ENCODE assay signal across 26 cellular contexts in the genomic region with DNA sequence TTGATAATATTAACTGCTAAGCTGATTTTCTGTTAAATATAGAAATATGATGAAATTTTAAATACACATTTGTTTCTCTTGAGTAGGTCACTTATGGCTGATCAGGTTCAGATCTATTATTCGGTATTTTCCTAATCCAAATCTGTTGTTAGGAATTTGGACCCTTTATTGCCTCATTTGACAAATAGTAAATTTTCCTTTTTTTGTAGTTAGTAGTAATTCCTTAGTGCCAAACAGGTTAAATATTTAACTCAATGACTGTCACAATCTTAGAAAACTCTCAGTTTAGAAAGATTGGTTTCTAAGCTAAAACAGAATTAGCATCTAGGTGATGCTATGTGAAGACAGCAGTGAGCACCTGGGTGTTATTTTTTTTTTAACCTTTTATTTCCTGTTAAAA.
"Had no signal": no experiment of that assay in that cellular context is flagged by ENCODE, and none has a peak within 500 bp of the region (broad histone marks: within the 10 kb centered on the region; RNA-seq: fewer than 3 reads in every experiment).

No MANE protein-coding gene starts in this region.

- H3K9me3 ChIP-seq: suprapubic skin, testis, thoracic aorta, thyroid gland, tibial artery, tibial nerve, upper lobe of left lung, upper lobe of right lung, uterus, vagina had no signal

- DNase-seq: stimulated activated CD4-positive, alpha-beta T cell treated with anti-CD3 and anti-CD28 coated beads, Interleukin-2, amount 100 ng/mL, for 48 hours; stimulated activated CD4-positive, alpha-beta T cell treated with anti-CD3 and anti-CD28 coated beads, Interleukin-4, amount 100 ng/mL, for 1 hour; stimulated activated CD4-positive, alpha-beta T cell treated with anti-CD3 and anti-CD28 coated beads, Interleukin-4, amount 100 ng/mL, for 24 hours; stimulated activated CD4-positive, alpha-beta T cell treated with anti-CD3 and anti-CD28 coated beads, Interleukin-4, amount 100 ng/mL, for 4 hours; stimulated activated CD8-positive, alpha-beta memory T cell treated with anti-CD3 and anti-CD28 coated beads, Interleukin-4, amount 100 ng/mL, for 48 hours; stimulated activated naive B cell treated with anti-CD40 and anti-IgM and Interleukin-4, amounts not matched to agents 10 μg/mL and 1 μg/mL and 100 μg/mL, for 72 hours; stimulated activated naive CD4-positive, alpha-beta T cell; stimulated activated naive CD4-positive, alpha-beta T cell treated with Interleukin-2 at 50 U/mL for 16 hours; stimulated activated naive CD8-positive, alpha-beta T cell treated with anti-CD3 and anti-CD28 coated beads, Interleukin-15, amount 100 ng/mL, for 72 hours; stimulated activated naive CD8-positive, alpha-beta T cell treated with anti-CD3 and anti-CD28 coated beads, Interleukin-15, Interleukin-2, amounts not matched to agents 100 U/mL and 50 U/mL, for 24 hours; stomach; substantia nigra; testis; thyroid gland; tibial artery; transverse colon; trophoblast cell; upper lobe of left lung; upper lobe of right lung; uterus had no signal

- ATAC-seq: stimulated activated effector memory CD8-positive, alpha-beta T cell treated with anti-CD3 and anti-CD28 coated beads, Interleukin-12 subunit alpha, Interleukin-12 subunit beta, amount 100 ng/mL, for 72 hours; stimulated activated memory B cell treated with anti-CD40 and anti-IgM and Interleukin-4, amounts not matched to agents 10 μg/mL and 1 μg/mL and 100 μg/mL, for 72 hours; stimulated activated naive B cell treated with anti-CD40 and anti-IgM and Interleukin-4, amounts not matched to agents 10 μg/mL and 1 μg/mL and 100 μg/mL, for 72 hours; stimulated activated naive CD8-positive, alpha-beta T cell treated with anti-CD3 and anti-CD28 coated beads, Interleukin-15, amount 100 ng/mL, for 72 hours; stimulated activated naive CD8-positive, alpha-beta T cell treated with anti-CD3 and anti-CD28 coated beads, Interleukin-15, Interleukin-2, amounts not matched to agents 100 U/mL and 50 U/mL, for 24 hours; upper lobe of right lung had no signal

- H3K27ac ChIP-seq: stomach, suprapubic skin, testis, thoracic aorta, thyroid gland, tibial artery, tibial nerve, transverse colon, upper lobe of left lung, upper lobe of right lung, uterus, vagina had no signal

- H3K36me3 ChIP-seq: stomach, suprapubic skin, thoracic aorta, thyroid gland, tibial artery, tibial nerve, transverse colon, upper lobe of left lung, upper lobe of right lung, uterus, vagina had no signal

- H3K4me3 ChIP-seq: stomach, suprapubic skin, testis, thoracic aorta, thyroid gland, tibial artery, tibial nerve, transverse colon, upper lobe of left lung, upper lobe of right lung, uterus, vagina had no signal

- H3K4me1 ChIP-seq: stomach, suprapubic skin, testis, tibial artery, tibial nerve, transverse colon, upper lobe of left lung, upper lobe of right lung, uterus, vagina had no signal

- H3K27me3 ChIP-seq: stomach, suprapubic skin, testis, thyroid gland, tibial artery, tibial nerve, transverse colon, upper lobe of left lung, upper lobe of right lung, uterus, vagina had no signal
